20 cellular contexts compared by ENCODE assay signal in the genomic region with DNA sequence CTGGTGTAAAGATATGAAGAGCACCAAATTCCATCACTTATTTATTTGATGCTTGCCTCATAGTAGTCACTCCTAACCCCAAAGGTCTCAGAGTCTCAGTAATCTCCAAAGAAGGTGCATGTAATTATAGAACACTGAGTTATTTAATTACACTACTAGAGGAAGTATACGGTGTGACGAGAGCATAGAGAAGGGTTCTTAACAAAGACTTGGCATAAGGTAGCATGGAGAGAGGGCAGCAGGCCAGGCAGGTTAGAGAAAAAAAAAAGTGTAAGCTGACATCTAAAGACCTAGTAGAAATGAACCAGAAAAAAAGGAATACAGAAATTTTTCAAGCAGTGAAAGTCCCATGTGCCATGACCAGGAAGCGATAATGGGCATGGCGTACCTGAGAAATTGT.
"Had no signal": no experiment of that assay in that cellular context is flagged by ENCODE, and none has a peak within 500 bp of the region (broad histone marks: within the 10 kb centered on the region; RNA-seq: fewer than 3 reads in every experiment).

No MANE protein-coding gene starts in this region.

- H3K4me3 ChIP-seq: Peyer's patch had no signal

- ATAC-seq: activated T-cell treated with anti-CD3 and anti-CD28 coated beads, Interleukin-2, amount 50 U/mL, for 4 hours; T-cell had no signal

- H3K27me3 ChIP-seq: Peyer's patch had no signal

- H3K4me1 ChIP-seq: Peyer's patch had no signal

- H3K27ac ChIP-seq: Peyer's patch had no signal

- H3K9me3 ChIP-seq: Peyer's patch had no signal

- H3K36me3 ChIP-seq: Peyer's patch had no signal

- DNase-seq: activated CD4-positive, alpha-beta memory T cell treated with anti-CD3 and anti-CD28 coated beads for 36 hours; activated CD4-positive, alpha-beta T cell treated with anti-CD3 and anti-CD28 coated beads, Interleukin-2, amount 10 ng/mL, durations not matched to agents 7 days and 5 days; activated CD4-positive, CD25-positive, alpha-beta regulatory T cell; activated CD8-positive, alpha-beta memory T cell treated with anti-CD3 and anti-CD28 coated beads for 24 hours; activated effector memory CD4-positive, alpha-beta T cell treated with anti-CD3 and anti-CD28 coated beads, Interleukin-2, amount 50 U/mL, for 16 hours; activated naive CD4-positive, alpha-beta T cell treated with Interleukin-2 at 50 U/mL for 16 hours; activated T-cell treated with anti-CD3 and anti-CD28 coated beads, Interleukin-2, amount 50 U/mL, for 4 hours; amygdala; KG1; NCI-H1048; NCI-H146; NCI-H187 treated with DMSO at 0.1 percent for 48 hours; NCI-H2107; NCI-H510A treated with DMSO at 0.1 percent for 48 hours; NCI-H69; NK-92 treated with Interleukin-12 subunit alpha and Interleukin-12 subunit beta, amount 100 ng/mL, for 24 hours; Peyer's patch; SIG-M5; T-cell; T-helper 2 cell had no signal
